ENCODE assay signal across 13 cellular contexts in the genomic region with DNA sequence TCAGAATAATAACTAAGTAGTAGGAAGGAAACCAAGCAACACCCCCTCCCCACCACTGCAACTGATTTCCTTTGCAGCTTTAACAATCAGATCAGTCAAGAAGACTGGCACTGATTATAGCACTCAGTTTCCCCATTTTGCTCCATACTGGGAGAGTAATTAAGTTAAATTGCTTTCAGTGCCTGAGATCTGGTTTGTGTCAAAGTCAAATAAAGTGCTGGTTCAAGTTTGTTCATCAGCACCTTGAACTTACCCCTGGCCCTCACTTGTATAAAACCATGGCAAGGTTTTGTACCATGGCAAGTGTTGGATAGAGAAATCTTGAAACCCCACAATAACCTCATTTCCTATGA.
"Had no signal": no experiment of that assay in that cellular context is flagged by ENCODE, and none has a peak within 500 bp of the region (broad histone marks: within the 10 kb centered on the region; RNA-seq: fewer than 3 reads in every experiment).

No MANE protein-coding gene starts in this region.

- H3K9me3 Mint-ChIP-seq: activated B cell treated with CpG ODN at 0.5 μM for 24 hours had no signal

- H3K9me3 ChIP-seq: thoracic aorta had no signal

- H3K4me3 Mint-ChIP-seq: activated B cell treated with CpG ODN at 0.5 μM for 24 hours; central memory CD8-positive, alpha-beta T cell; natural killer cell treated with Interleukin-12 subunit alpha and Interleukin-12 subunit beta and Interleukin-15 and Interleukin-18, amount 100 ng/mL, for 72 hours had no signal

- H3K4me3 ChIP-seq: coronary artery, left lung, spleen, thoracic aorta had no signal

- H3K27me3 ChIP-seq: brain microvascular endothelial cell, spleen had no signal

- H3K27ac Mint-ChIP-seq: activated B cell treated with CpG ODN at 0.5 μM for 24 hours; natural killer cell treated with Interleukin-12 subunit alpha and Interleukin-12 subunit beta and Interleukin-15 and Interleukin-18, amount 100 ng/mL, for 72 hours had no signal

- H3K4me1 ChIP-seq: left lung, spleen had no signal

- H3K36me3 ChIP-seq: brain microvascular endothelial cell, left lung, spleen, thoracic aorta had no signal

- DNase-seq: activated B cell treated with CpG ODN at 0.5 μM for 24 hours; activated CD4-positive, alpha-beta T cell treated with anti-CD3 and anti-CD28 coated beads for 48 hours; brain microvascular endothelial cell; effector CD8-positive, alpha-beta T cell; foreskin melanocyte; left lung; mammary epithelial cell; spleen; SW 1271 had no signal

- H3K4me1 Mint-ChIP-seq: activated B cell treated with CpG ODN at 0.5 μM for 24 hours; central memory CD8-positive, alpha-beta T cell had no signal

- H3K27ac ChIP-seq: brain microvascular endothelial cell, coronary artery, left lung, spleen, thoracic aorta had no signal

- H3K27me3 Mint-ChIP-seq: central memory CD8-positive, alpha-beta T cell; natural killer cell treated with Interleukin-12 subunit alpha and Interleukin-12 subunit beta and Interleukin-15 and Interleukin-18, amount 100 ng/mL, for 72 hours had no signal

- ATAC-seq: left lung; natural killer cell treated with Interleukin-12 subunit alpha and Interleukin-12 subunit beta and Interleukin-15 and Interleukin-18, amount 100 ng/mL, for 72 hours had no signal

- H3K36me3 Mint-ChIP-seq: natural killer cell treated with Interleukin-12 subunit alpha and Interleukin-12 subunit beta and Interleukin-15 and Interleukin-18, amount 100 ng/mL, for 72 hours had no signal
